ENCODE assay signal across 1 cellular context in genomic region chr9:128073260-128073886, GRCh38.
TF ChIP-seq lines count a peak whose summit lies in the region.

No MANE protein-coding gene starts in this region.

TF ChIP-seq in HCT116, 20 proteins besides CTCF, POLR2A, EP300 and RAD21 (continued from another document):
- TF ChIP-seq REST (IDR thresholded peaks at IDR 0.05; ENCODE audit: low read depth), result no peak
